Comparison of ENCODE assay signal across 26 cellular contexts in the genomic region with DNA sequence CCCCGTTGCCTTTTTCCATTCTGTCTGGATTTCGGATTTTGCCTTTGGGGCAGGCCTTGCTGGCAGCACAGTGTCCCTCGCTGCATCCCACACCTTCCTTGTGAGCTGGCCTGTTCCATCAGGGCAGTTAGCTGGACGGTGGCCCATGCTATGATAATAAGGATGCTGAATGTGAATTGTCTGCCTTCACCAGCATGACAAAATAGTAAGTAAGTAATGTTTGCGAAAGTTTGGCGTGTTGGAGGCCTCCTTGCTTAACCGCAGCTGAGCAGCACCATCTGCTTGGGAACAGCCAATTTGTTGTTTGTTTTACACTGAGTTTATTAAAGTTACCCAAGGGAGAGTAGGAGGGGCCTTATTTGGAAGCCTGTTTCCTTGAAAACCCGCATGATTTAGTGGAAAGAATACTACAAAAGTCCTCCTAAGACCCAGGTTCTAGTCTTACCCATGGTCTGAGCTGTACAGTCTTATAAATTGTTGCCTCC.
DNase-seq lines count a peak whose midpoint lies in the region; ATAC-seq and TF ChIP-seq lines count a peak whose summit lies in the region.
"Had no signal": no experiment of that assay in that cellular context is flagged by ENCODE, and none has a peak within 500 bp of the region (broad histone marks: within the 10 kb centered on the region; RNA-seq: fewer than 3 reads in every experiment).

No MANE protein-coding gene starts in this region.

- H3K9me3 ChIP-seq in colonic mucosa (no peaks in the 10 kb centered on the region), sigmoid colon (no peaks in the 10 kb centered on the region), gastrocnemius medialis (no peaks in the 10 kb centered on the region)
- H3K9me3 ChIP-seq: ascending aorta, heart left ventricle, SK-N-SH, upper lobe of right lung had no signal

- no peak for ATAC-seq in stimulated activated memory B cell treated with anti-CD40 and anti-IgM and Interleukin-4, amounts not matched to agents 10 μg/mL and 1 μg/mL and 100 μg/mL, for 72 hours
- ATAC-seq in gastrocnemius medialis: no peak
- ATAC-seq in GM19395 (IDR thresholded peaks at IDR 0.05; ENCODE audit: unreplicated experiment): no peak
- ATAC-seq: activated CD8-positive, alpha-beta memory T cell treated with anti-CD3 and anti-CD28 coated beads, Interleukin-2, amount 10 ng/mL, durations not matched to agents 7 days and 5 days; heart left ventricle; left cardiac atrium; naive thymus-derived CD8-positive, alpha-beta T cell; upper lobe of right lung had no signal

- no peak overlapping the region for H3K4me3 ChIP-seq in colonic mucosa
- no peak overlapping the region for H3K4me3 ChIP-seq in sigmoid colon
- H3K4me3 ChIP-seq in gastrocnemius medialis: no peak overlapping the region
- H3K4me3 ChIP-seq: ascending aorta, heart left ventricle, upper lobe of right lung had no signal

- no peaks in the 10 kb centered on the region for H3K36me3 ChIP-seq in colonic mucosa
- no peaks in the 10 kb centered on the region for H3K36me3 ChIP-seq in sigmoid colon
- H3K36me3 ChIP-seq in gastrocnemius medialis: no peaks in the 10 kb centered on the region
- H3K36me3 ChIP-seq: ascending aorta, heart left ventricle, upper lobe of right lung had no signal

- H3K9ac ChIP-seq in colonic mucosa (ENCODE audit: low read depth in 2 of 2, low read length in 2 of 2): no peak overlapping the region
- H3K9ac ChIP-seq: SK-N-SH had no signal

- no peak for DNase-seq in activated naive CD4-positive, alpha-beta T cell treated with anti-CD3 and anti-CD28 coated beads, Interleukin-2, amount 10 ng/mL, durations not matched to agents 7 days and 5 days
- no peak for DNase-seq in activated naive CD4-positive, alpha-beta T cell treated with anti-CD3 and anti-CD28 coated beads, Interleukin-2, amount 50 U/mL, for 16 hours
- peak; percentile 52 for DNase-seq in NCI-H446 treated with DMSO at 0.1 percent for 48 hours (lab: John Stamatoyannopoulos, UW)
- DNase-seq in colonic mucosa: peak; percentile 18
- peak; percentile 61 for DNase-seq in sigmoid colon
- DNase-seq in gastrocnemius medialis: no peak
- DNase-seq: activated CD4-positive, alpha-beta T cell treated with anti-CD3 and anti-CD28 coated beads for 4 hours; activated CD8-positive, alpha-beta memory T cell treated with anti-CD3 and anti-CD28 coated beads, Interleukin-2, amount 10 ng/mL, durations not matched to agents 7 days and 5 days; CD8-positive, alpha-beta memory T cell; dermis blood vessel endothelial cell; heart left ventricle; left cardiac atrium; naive thymus-derived CD8-positive, alpha-beta T cell; NCI-H2081 treated with DMSO at 0.1 percent for 48 hours; NCI-H510A treated with DMSO at 0.1 percent for 48 hours; RPMI8226; SK-N-SH; small intestine; stimulated activated CD4-positive, alpha-beta T cell treated with anti-CD3 and anti-CD28 coated beads, Interleukin-1b, Interleukin-23, amount 100 ng/mL, for 48 hours; substantia nigra; upper lobe of right lung had no signal

- H3K27me3 Mint-ChIP-seq in activated naive CD4-positive, alpha-beta T cell treated with anti-CD3 and anti-CD28 coated beads, Interleukin-2, amount 10 ng/mL, durations not matched to agents 7 days and 5 days: no peaks in the 10 kb centered on the region
- peaks cover 21% of the 10 kb centered on the region for H3K27me3 Mint-ChIP-seq in stimulated activated memory B cell treated with anti-CD40 and anti-IgM and Interleukin-4, amounts not matched to agents 10 μg/mL and 1 μg/mL and 100 μg/mL, for 72 hours
- H3K27me3 Mint-ChIP-seq: CD8-positive, alpha-beta memory T cell had no signal

- CTCF ChIA-PET in activated naive CD4-positive, alpha-beta T cell treated with anti-CD3 and anti-CD28 coated beads, Interleukin-2, amount 10 ng/mL, durations not matched to agents 7 days and 5 days (lab: Charles Lee): interaction anchor here (1.2 kb wide), 1 partner anchor 19 kb away, joined by 3 read pairs; no protein-coding TSS in a partner anchor

- no peak overlapping the region for H3K27ac ChIP-seq in colonic mucosa
- H3K27ac ChIP-seq in sigmoid colon: no peak overlapping the region
- no peak overlapping the region for H3K27ac ChIP-seq in gastrocnemius medialis
- H3K27ac ChIP-seq: ascending aorta, heart left ventricle, upper lobe of right lung had no signal

- in situ Hi-C loops in gastrocnemius medialis (cut with MboI; ENCODE audit: low sequenced_read_pairs in 4 of 4): no loop called here

- TF ChIP-seq CTCF in colonic mucosa (IDR thresholded peaks at IDR 0.05) (no peak), sigmoid colon (IDR thresholded peaks at IDR 0.05) (no peak), gastrocnemius medialis (IDR thresholded peaks at IDR 0.05 in 4 of 5, conservative IDR thresholded peaks at IDR 0.05 in 1 of 5) (no peak)

- H3K4me1 Mint-ChIP-seq in activated naive CD4-positive, alpha-beta T cell treated with anti-CD3 and anti-CD28 coated beads, Interleukin-2, amount 10 ng/mL, durations not matched to agents 7 days and 5 days: no peaks in the 10 kb centered on the region
- H3K4me1 Mint-ChIP-seq in stimulated activated memory B cell treated with anti-CD40 and anti-IgM and Interleukin-4, amounts not matched to agents 10 μg/mL and 1 μg/mL and 100 μg/mL, for 72 hours: no peaks in the 10 kb centered on the region
- H3K4me1 Mint-ChIP-seq: activated CD8-positive, alpha-beta memory T cell treated with anti-CD3 and anti-CD28 coated beads, Interleukin-2, amount 10 ng/mL, durations not matched to agents 7 days and 5 days; B cell; CD8-positive, alpha-beta memory T cell; naive thymus-derived CD8-positive, alpha-beta T cell had no signal

- TF ChIP-seq EP300 in sigmoid colon (IDR thresholded peaks at IDR 0.05): no peak

- H3K27me3 ChIP-seq in colonic mucosa (no peaks in the 10 kb centered on the region), sigmoid colon (no peaks in the 10 kb centered on the region), gastrocnemius medialis (no peaks in the 10 kb centered on the region)
- H3K27me3 ChIP-seq: ascending aorta, heart left ventricle, upper lobe of right lung had no signal

- TF ChIP-seq POLR2A in sigmoid colon (IDR thresholded peaks at IDR 0.05): no peak
- no peak for TF ChIP-seq POLR2A in gastrocnemius medialis (IDR thresholded peaks at IDR 0.05)

- 71 to 75% methylated on average over 8 of the region's 8 CpGs for WGBS in sigmoid colon, 2 donors

- no peaks in the 10 kb centered on the region for H3K36me3 Mint-ChIP-seq in activated naive CD4-positive, alpha-beta T cell treated with anti-CD3 and anti-CD28 coated beads, Interleukin-2, amount 10 ng/mL, durations not matched to agents 7 days and 5 days
- H3K36me3 Mint-ChIP-seq in stimulated activated memory B cell treated with anti-CD40 and anti-IgM and Interleukin-4, amounts not matched to agents 10 μg/mL and 1 μg/mL and 100 μg/mL, for 72 hours: no peaks in the 10 kb centered on the region
- H3K36me3 Mint-ChIP-seq: activated CD8-positive, alpha-beta memory T cell treated with anti-CD3 and anti-CD28 coated beads, Interleukin-2, amount 10 ng/mL, durations not matched to agents 7 days and 5 days; activated naive CD8-positive, alpha-beta T cell; CD8-positive, alpha-beta memory T cell; naive thymus-derived CD8-positive, alpha-beta T cell had no signal

- H3K4me1 ChIP-seq in colonic mucosa (no peaks in the 10 kb centered on the region), sigmoid colon (no peaks in the 10 kb centered on the region), gastrocnemius medialis (no peaks in the 10 kb centered on the region)
- H3K4me1 ChIP-seq: ascending aorta, heart left ventricle, upper lobe of right lung had no signal

- H3K4me3 Mint-ChIP-seq in activated naive CD4-positive, alpha-beta T cell treated with anti-CD3 and anti-CD28 coated beads, Interleukin-2, amount 10 ng/mL, durations not matched to agents 7 days and 5 days: no peak overlapping the region
- H3K4me3 Mint-ChIP-seq in stimulated activated memory B cell treated with anti-CD40 and anti-IgM and Interleukin-4, amounts not matched to agents 10 μg/mL and 1 μg/mL and 100 μg/mL, for 72 hours: no peak overlapping the region
- H3K4me3 Mint-ChIP-seq: activated CD8-positive, alpha-beta memory T cell treated with anti-CD3 and anti-CD28 coated beads, Interleukin-2, amount 10 ng/mL, durations not matched to agents 7 days and 5 days; activated naive CD8-positive, alpha-beta T cell; B cell; CD8-positive, alpha-beta memory T cell; naive thymus-derived CD8-positive, alpha-beta T cell had no signal

- peak overlapping the region; percentile 39 for H3K27ac Mint-ChIP-seq in activated naive CD4-positive, alpha-beta T cell treated with anti-CD3 and anti-CD28 coated beads, Interleukin-2, amount 10 ng/mL, durations not matched to agents 7 days and 5 days
- H3K27ac Mint-ChIP-seq in stimulated activated memory B cell treated with anti-CD40 and anti-IgM and Interleukin-4, amounts not matched to agents 10 μg/mL and 1 μg/mL and 100 μg/mL, for 72 hours: no peak overlapping the region
- H3K27ac Mint-ChIP-seq: activated CD8-positive, alpha-beta memory T cell treated with anti-CD3 and anti-CD28 coated beads, Interleukin-2, amount 10 ng/mL, durations not matched to agents 7 days and 5 days; activated naive CD8-positive, alpha-beta T cell; B cell; CD8-positive, alpha-beta memory T cell; naive thymus-derived CD8-positive, alpha-beta T cell had no signal

- intact Hi-C loops in colonic mucosa (cut with DNase I): no loop called here
- intact Hi-C loops in sigmoid colon (cut with DNase I): no loop called here
- intact Hi-C loops in gastrocnemius medialis (cut with DNase I; ENCODE audit: low total_unique reads): no loop called here

- H3K9me3 Mint-ChIP-seq in activated naive CD4-positive, alpha-beta T cell treated with anti-CD3 and anti-CD28 coated beads, Interleukin-2, amount 10 ng/mL, durations not matched to agents 7 days and 5 days: no peaks in the 10 kb centered on the region
- H3K9me3 Mint-ChIP-seq in stimulated activated memory B cell treated with anti-CD40 and anti-IgM and Interleukin-4, amounts not matched to agents 10 μg/mL and 1 μg/mL and 100 μg/mL, for 72 hours: no peaks in the 10 kb centered on the region

Comparison
In these comparisons a context has a peak if more than half of its experiments do, and no peak if none do; other contexts are left out.
1. DNase-seq: peak in NCI-H446 treated with DMSO at 0.1 percent for 48 hours (single experiment), colonic mucosa (single experiment) and sigmoid colon (single experiment); none in activated naive CD4-positive, alpha-beta T cell treated with anti-CD3 and anti-CD28 coated beads, Interleukin-2, amount 10 ng/mL, durations not matched to agents 7 days and 5 days (single experiment), activated naive CD4-positive, alpha-beta T cell treated with anti-CD3 and anti-CD28 coated beads, Interleukin-2, amount 50 U/mL, for 16 hours (single experiment) and gastrocnemius medialis (0 of 2).